In the genomic region with DNA sequence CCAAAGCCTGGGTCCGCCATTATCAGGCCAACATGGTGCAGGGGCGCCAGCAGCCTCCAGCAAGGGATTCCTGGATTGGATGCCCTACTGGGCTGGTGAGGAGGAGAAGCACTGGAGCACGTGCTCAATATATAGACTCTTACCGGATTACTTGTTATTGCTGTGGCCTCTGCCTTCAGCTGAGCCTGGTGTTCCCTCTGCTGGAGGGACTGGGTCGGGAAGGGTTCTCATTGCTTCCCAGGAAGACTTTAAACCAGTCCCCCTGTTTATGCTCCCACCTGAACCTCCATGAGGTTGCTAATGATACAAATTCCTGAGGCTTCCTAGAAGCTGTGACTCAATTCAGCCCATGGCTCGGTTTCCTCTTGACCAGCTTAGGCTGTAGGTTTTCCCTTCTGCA, we compare ENCODE assay signal across 18 cellular contexts.
DNase-seq lines count a peak whose midpoint lies in the region; ATAC-seq, FAIRE-seq and TF ChIP-seq lines count a peak whose summit lies in the region.
"Had no signal": no experiment of that assay in that cellular context is flagged by ENCODE, and none has a peak within 500 bp of the region (broad histone marks: within the 10 kb centered on the region; RNA-seq: fewer than 3 reads in every experiment).

No MANE protein-coding gene starts in this region.

- no peak for ATAC-seq in stimulated activated naive CD8-positive, alpha-beta T cell treated with anti-CD3 and anti-CD28 coated beads, Interleukin-15, Interleukin-2, amounts not matched to agents 100 U/mL and 50 U/mL, for 24 hours
- ATAC-seq in GM19467 (IDR thresholded peaks at IDR 0.05; ENCODE audit: unreplicated experiment) = no peak

- no peaks in the 10 kb centered on the region for H3K9me3 Mint-ChIP-seq in H9
- peaks cover 5% of the 10 kb centered on the region for H3K9me3 Mint-ChIP-seq in astrocyte (ENCODE audit: unreplicated experiment)

- no CpG with 5 or more reads among the region's 6 CpGs for WGBS in H9 (ENCODE audit: extremely low coverage, insufficient read length, low lambda C conversion rate)

- H3K56ac ChIP-seq in H9 (ENCODE audit: insufficient read length, low read depth, low read length) = no peak overlapping the region

- H3K18ac ChIP-seq in H9 (ENCODE audit: insufficient read length, low read depth, low read length) = no peak overlapping the region

- no peak overlapping the region for H3K4ac ChIP-seq in H9 (ENCODE audit: low read depth, low read length)

- H3K23me2 ChIP-seq in H9 (ENCODE audit: insufficient read length, low read depth, low read length, poor library complexity, severe bottlenecking) = no peaks in the 10 kb centered on the region

- FAIRE-seq in astrocyte (lab: Jason Lieb, UNC) = no peak
- FAIRE-seq: G401.6 had no signal

- H2AFZ ChIP-seq in H9 (ENCODE audit: low read length) = no peak overlapping the region
- H2AFZ ChIP-seq in astrocyte (ENCODE audit: low read depth, low read length) = no peak overlapping the region

- no peaks in the 10 kb centered on the region for H3K36me3 Mint-ChIP-seq in H9 (ENCODE audit: insufficient read depth in 1 of 3, low read depth in 3 of 3)
- no peaks in the 10 kb centered on the region for H3K36me3 Mint-ChIP-seq in astrocyte (ENCODE audit: low read depth, unreplicated experiment)

- no peaks in the 10 kb centered on the region for H3K36me3 ChIP-seq in astrocyte (ENCODE audit: insufficient read depth, low read length)
- H3K36me3 ChIP-seq: SJCRH30 had no signal

- peaks cover 0 to 9% of the 10 kb centered on the region in 2 experiments; a peak in 2 of 4 replicates for H3K4me1 Mint-ChIP-seq in H9
- peaks cover 29% of the 10 kb centered on the region for H3K4me1 Mint-ChIP-seq in astrocyte (ENCODE audit: low read depth, unreplicated experiment)

- no peak overlapping the region for H4K91ac ChIP-seq in H9 (ENCODE audit: insufficient read length, low read depth, low read length)

- H3K79me2 ChIP-seq in H9 (ENCODE audit: insufficient read depth, low read length) (no peaks in the 10 kb centered on the region), astrocyte (ENCODE audit: insufficient read depth, low read length) (no peaks in the 10 kb centered on the region)

- H3K27me3 ChIP-seq in H9 (ENCODE audit: insufficient read depth, low read length) (no peaks in the 10 kb centered on the region), astrocyte (ENCODE audit: insufficient read depth, low read length) (no peaks in the 10 kb centered on the region)
- H3K27me3 ChIP-seq: SJCRH30 had no signal

- no peak overlapping the region for H2BK120ac ChIP-seq in H9 (ENCODE audit: low read depth, low read length, poor library complexity, severe bottlenecking)

- H3K27me3 Mint-ChIP-seq in H9 (ENCODE audit: low read depth) = no peaks in the 10 kb centered on the region; the same call in 1 of the 2 replicates
- H3K27me3 Mint-ChIP-seq in astrocyte (ENCODE audit: low read depth, unreplicated experiment) = no peaks in the 10 kb centered on the region

- no peak overlapping the region for H3K14ac ChIP-seq in H9 (ENCODE audit: insufficient read depth, low read length)

- H2BK20ac ChIP-seq in H9 (ENCODE audit: low read depth, low read length, poor library complexity, severe bottlenecking) = no peak overlapping the region

- H3K23ac ChIP-seq in H9 (ENCODE audit: insufficient read length, low read depth, low read length) = no peak overlapping the region

- H3K4me3 ChIP-seq in astrocyte (ENCODE audit: insufficient read depth, low read depth, low read length) = no peak overlapping the region
- H3K4me3 ChIP-seq: SJCRH30 had no signal

- H4K20me1 ChIP-seq in H9 (ENCODE audit: control insufficient read depth, insufficient read depth, insufficient read length) (no peaks in the 10 kb centered on the region), astrocyte (ENCODE audit: insufficient read depth, low read length) (no peaks in the 10 kb centered on the region)

- no peak overlapping the region for H2AK5ac ChIP-seq in H9 (ENCODE audit: insufficient read length, low read length)

- H2BK15ac ChIP-seq in H9 (ENCODE audit: low read depth, low read length) = no peak overlapping the region

- H3K4me3 Mint-ChIP-seq in H9 = no peak overlapping the region
- H3K4me3 Mint-ChIP-seq in astrocyte (ENCODE audit: unreplicated experiment) = no peak overlapping the region

- H2BK5ac ChIP-seq in H9 (ENCODE audit: insufficient read length, low read length) = no peak overlapping the region

- H3K9ac ChIP-seq in H9 (ENCODE audit: extremely low read depth, insufficient read length, low read length) (no peak overlapping the region), astrocyte (ENCODE audit: low read length) (no peak overlapping the region)

- H3K79me1 ChIP-seq in H9 (ENCODE audit: insufficient read depth, low read depth, low read length, poor library complexity, severe bottlenecking) = no peaks in the 10 kb centered on the region

- no peak overlapping the region for H2BK12ac ChIP-seq in H9 (ENCODE audit: insufficient read length, low read depth, low read length)

- H3K27ac ChIP-seq in H9 (ENCODE audit: insufficient read length, low read depth, low read length) (no peak overlapping the region), astrocyte (ENCODE audit: low read depth, low read length) (no peak overlapping the region)
- H3K27ac ChIP-seq: SJCRH30 had no signal

- H3K4me1 ChIP-seq in H9 (ENCODE audit: insufficient read depth, low read length) (no peaks in the 10 kb centered on the region), astrocyte (ENCODE audit: insufficient read depth, low read length) (no peaks in the 10 kb centered on the region)
- H3K4me1 ChIP-seq: SJCRH30 had no signal

- H3T11ph ChIP-seq in H9 (ENCODE audit: low read length) = no peak overlapping the region

- H3K9me3 ChIP-seq in H9 (ENCODE audit: control insufficient read depth, low read depth, low read length) = no peaks in the 10 kb centered on the region
- H3K9me3 ChIP-seq in astrocyte (ENCODE audit: insufficient read depth, low read depth, low read length) = no peaks in the 10 kb centered on the region
- H3K9me3 ChIP-seq: SJCRH30 had no signal

- no peak overlapping the region for H4K5ac ChIP-seq in H9 (ENCODE audit: insufficient read length, low read depth, low read length)

- H3K27ac Mint-ChIP-seq in H9 (no peak overlapping the region), astrocyte (ENCODE audit: unreplicated experiment) (peak overlapping the region; percentile 73)

- peak; percentile 19 for DNase-seq in ELF-1 (ENCODE audit: low read depth, low spot score)
- no peak for DNase-seq in H9
- peak; percentile 14 for DNase-seq in astrocyte (ENCODE audit: low read depth)
- DNase-seq in iPS-NIHi7 (ENCODE audit: extremely low spot score) = peak; percentile 37
- no peak for DNase-seq in Ammon's horn (ENCODE audit: low spot score)
- no peak for DNase-seq in stimulated activated naive CD8-positive, alpha-beta T cell treated with anti-CD3 and anti-CD28 coated beads, Interleukin-15, Interleukin-2, amounts not matched to agents 100 U/mL and 50 U/mL, for 24 hours
- DNase-seq: ACHN, AML-193, DMS 273 treated with DMSO at 0.1 percent for 48 hours, DND-41, HCEC 1CT, KBM-7, NCI-H187 treated with DMSO at 0.1 percent for 48 hours, NCI-H2171, NCI-H446, SJCRH30 had no signal

- H4K8ac ChIP-seq in H9 (replicated peaks; ENCODE audit: insufficient read length, low read depth, low read length) = no peak overlapping the region

- no peak overlapping the region for H3K4me2 ChIP-seq in H9 (ENCODE audit: insufficient read depth, insufficient read length, low read length)
- no peak overlapping the region for H3K4me2 ChIP-seq in astrocyte (ENCODE audit: low read length)

- peak; percentile 44; the same call in 2 of the 3 replicates for TF ChIP-seq CTCF in H9 (conservative IDR thresholded peaks at IDR 0.05)
- no peak for TF ChIP-seq CTCF in astrocyte (IDR thresholded peaks at IDR 0.05; ENCODE audit: insufficient read depth, low read depth, low read length)

Comparison
In these comparisons a context has a peak if more than half of its experiments do, and no peak if none do; other contexts are left out.
1. DNase-seq: peak in ELF-1 (single experiment), astrocyte (single experiment) and iPS-NIHi7 (single experiment); none in H9 (single experiment), Ammon's horn (single experiment) and stimulated activated naive CD8-positive, alpha-beta T cell treated with anti-CD3 and anti-CD28 coated beads, Interleukin-15, Interleukin-2, amounts not matched to agents 100 U/mL and 50 U/mL, for 24 hours (single experiment).